ENCODE assay signal across 1 cellular context in the genomic region with DNA sequence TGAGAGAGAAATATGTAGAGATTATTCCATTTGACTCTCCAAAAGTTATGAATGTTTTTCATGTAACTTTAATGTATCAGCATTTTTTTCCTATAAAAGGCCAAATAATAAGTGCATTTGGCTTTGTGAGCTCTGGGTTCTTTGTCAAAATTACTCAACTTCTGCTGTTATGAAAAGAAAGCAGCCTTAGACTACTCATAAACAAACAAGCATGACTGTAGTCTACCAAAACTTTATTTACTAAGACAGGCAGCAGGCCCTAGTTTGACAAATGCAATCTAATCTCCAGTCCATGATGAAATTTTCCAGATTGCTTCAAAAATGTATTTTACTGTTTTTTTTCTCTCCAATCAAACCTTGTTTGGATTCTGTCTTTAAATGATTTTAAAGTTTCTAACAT.
TF ChIP-seq lines count a peak whose summit lies in the region.

No MANE protein-coding gene starts in this region.

TF ChIP-seq in K562, 482 proteins besides CTCF, POLR2A, EP300 and RAD21 (continued from another document):
- TF ChIP-seq, protein P1, sequence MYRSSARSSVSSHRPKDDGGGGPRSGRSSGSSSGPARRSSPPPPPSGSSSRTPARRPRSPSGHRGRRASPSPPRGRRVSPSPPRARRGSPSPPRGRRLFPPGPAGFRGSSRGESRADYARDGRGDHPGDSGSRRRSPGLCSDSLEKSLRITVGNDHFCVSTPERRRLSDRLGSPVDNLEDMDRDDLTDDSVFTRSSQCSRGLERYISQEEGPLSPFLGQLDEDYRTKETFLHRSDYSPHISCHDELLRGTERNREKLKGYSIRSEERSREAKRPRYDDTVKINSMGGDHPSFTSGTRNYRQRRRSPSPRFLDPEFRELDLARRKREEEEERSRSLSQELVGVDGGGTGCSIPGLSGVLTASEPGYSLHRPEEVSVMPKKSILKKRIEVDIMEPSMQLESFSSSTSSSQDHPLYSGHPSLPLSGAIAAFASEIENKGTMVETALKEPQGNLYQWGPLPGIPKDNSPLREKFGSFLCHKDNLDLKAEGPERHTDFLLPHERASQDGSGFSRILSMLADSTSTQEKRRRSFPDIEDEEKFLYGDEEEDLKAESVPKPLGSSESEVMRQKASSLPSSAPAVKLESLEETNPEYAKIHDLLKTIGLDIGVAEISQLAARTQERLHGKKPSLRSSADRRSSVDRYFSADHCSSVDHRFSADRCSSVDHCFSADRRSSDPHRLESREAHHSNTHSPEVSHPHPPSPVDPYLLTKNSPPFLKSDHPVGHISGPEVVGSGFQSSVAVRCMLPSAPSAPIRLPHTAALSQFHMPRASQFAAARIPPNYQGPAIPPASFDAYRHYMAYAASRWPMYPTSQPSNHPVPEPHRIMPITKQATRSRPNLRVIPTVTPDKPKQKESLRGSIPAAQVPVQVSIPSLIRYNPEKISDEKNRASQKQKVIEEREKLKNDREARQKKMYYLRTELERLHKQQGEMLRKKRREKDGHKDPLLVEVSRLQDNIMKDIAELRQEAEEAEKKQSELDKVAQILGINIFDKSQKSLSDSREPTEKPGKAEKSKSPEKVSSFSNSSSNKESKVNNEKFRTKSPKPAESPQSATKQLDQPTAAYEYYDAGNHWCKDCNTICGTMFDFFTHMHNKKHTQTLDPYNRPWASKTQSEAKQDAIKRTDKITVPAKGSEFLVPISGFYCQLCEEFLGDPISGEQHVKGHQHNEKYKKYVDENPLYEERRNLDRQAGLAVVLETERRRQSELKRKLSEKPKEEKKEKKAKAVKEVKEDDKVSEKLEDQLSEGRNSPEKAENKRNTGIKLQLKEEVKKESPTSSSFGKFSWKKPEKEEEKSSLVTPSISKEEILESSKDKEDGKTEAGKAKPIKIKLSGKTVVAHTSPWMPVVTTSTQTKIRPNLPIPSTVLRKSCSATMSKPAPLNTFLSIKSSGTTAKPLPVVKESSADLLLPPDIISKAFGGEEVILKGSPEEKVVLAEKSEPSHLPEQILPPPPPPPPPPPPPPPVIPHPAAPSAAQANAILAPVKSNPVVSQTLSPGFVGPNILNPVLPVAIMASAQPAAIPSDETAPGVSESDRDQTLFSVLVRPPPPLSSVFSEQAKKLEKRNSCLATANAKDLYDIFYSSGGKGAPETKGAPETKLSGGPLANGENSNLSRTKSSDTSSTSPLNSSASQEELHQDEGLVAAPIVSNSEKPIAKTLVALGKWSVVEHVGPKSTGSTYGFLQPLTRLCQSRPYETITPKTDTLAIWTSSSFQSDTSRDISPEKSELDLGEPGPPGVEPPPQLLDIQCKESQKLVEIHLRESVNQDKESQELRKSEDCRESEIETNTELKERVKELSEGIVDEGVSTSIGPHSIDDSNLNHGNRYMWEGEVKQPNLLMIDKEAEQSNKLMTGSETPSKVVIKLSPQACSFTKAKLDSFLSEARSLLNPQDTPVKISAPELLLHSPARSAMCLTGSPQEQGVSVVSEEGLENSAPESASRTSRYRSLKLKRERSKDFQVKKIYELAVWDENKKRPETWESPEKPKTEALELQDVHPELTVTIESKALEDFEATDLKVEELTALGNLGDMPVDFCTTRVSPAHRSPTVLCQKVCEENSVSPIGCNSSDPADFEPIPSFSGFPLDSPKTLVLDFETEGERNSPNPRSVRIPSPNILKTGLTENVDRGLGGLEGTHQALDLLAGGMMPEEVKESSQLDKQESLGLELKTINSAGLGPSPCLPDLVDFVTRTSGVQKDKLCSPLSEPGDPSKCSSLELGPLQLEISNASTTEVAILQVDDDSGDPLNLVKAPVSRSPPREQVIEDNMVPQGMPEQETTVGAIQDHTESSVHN (IDR thresholded peaks at IDR 0.05; ENCODE audit: borderline replicate concordance in 1 of 2, low read depth in 1 of 2), result no peak
- TF ChIP-seq POLR2AphosphoS2 (IDR thresholded peaks at IDR 0.05; ENCODE audit: low read length) (no peak), CBX2 (IDR thresholded peaks at IDR 0.05; ENCODE audit: insufficient read depth, low read length, poor library complexity, severe bottlenecking) (no peak), ZNF583 (CRISPR knock-in tag; IDR thresholded peaks at IDR 0.05) (no peak), KDM1A (IDR thresholded peaks at IDR 0.05) (no peak), ZNF316 (IDR thresholded peaks at IDR 0.05) (peak; percentile 44), SETDB1 (IDR thresholded peaks at IDR 0.05; ENCODE audit: low read length) (no peak), PTRF (tag; IDR thresholded peaks at IDR 0.05) (no peak), MIER1 (IDR thresholded peaks at IDR 0.05; ENCODE audit: low read depth) (no peak), FOXK2 (conservative IDR thresholded peaks at IDR 0.05 in 1 of 2, IDR thresholded peaks at IDR 0.05 in 1 of 2; ENCODE audit: low read depth in 2 of 2) (no peak), STAT5A (IDR thresholded peaks at IDR 0.05; ENCODE audit: borderline replicate concordance, low read length) (no peak), ARID1B (IDR thresholded peaks at IDR 0.05) (no peak), NR3C1 (CRISPR knock-in tag; IDR thresholded peaks at IDR 0.05) (no peak), SOX6 (IDR thresholded peaks at IDR 0.05) (no peak)
- TF ChIP-seq, protein P2, sequence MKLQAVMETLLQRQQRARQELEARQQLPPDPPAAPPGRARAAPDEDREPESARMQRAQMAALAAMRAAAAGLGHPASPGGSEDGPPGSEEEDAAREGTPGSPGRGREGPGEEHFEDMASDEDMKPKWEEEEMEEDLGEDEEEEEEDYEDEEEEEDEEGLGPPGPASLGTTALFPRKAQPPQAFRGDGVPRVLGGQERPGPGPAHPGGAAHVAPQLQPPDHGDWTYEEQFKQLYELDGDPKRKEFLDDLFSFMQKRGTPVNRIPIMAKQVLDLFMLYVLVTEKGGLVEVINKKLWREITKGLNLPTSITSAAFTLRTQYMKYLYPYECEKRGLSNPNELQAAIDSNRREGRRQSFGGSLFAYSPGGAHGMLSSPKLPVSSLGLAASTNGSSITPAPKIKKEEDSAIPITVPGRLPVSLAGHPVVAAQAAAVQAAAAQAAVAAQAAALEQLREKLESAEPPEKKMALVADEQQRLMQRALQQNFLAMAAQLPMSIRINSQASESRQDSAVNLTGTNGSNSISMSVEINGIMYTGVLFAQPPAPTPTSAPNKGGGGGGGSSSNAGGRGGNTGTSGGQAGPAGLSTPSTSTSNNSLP (IDR thresholded peaks at IDR 0.05; ENCODE audit: borderline replicate concordance, low read depth, low read length), result no peak
TF ChIP-seq in K562: peak in this region for 2.
